In genomic region chr3:23580337-23580736, GRCh38 we compare ENCODE assay signal across 16 cellular contexts.
DNase-seq lines count a peak whose midpoint lies in the region; ATAC-seq and TF ChIP-seq lines count a peak whose summit lies in the region.
"Had no signal": no experiment of that assay in that cellular context is flagged by ENCODE, and none has a peak within 500 bp of the region (broad histone marks: within the 10 kb centered on the region; RNA-seq: fewer than 3 reads in every experiment).

No MANE protein-coding gene starts in this region.

- POLR2A ChIA-PET in IMR-90 (lab: Charles Lee; ENCODE audit: unreplicated experiment), result no interaction called here

- H3K4ac ChIP-seq in IMR-90 (ENCODE audit: low read depth, low read length), result peak overlapping the region; percentile 53; the same call in 1 of the 2 replicates

- no peaks in the 10 kb centered on the region for H4K20me1 ChIP-seq in IMR-90 (ENCODE audit: insufficient read depth, low read length)

- H3K36me3 ChIP-seq in IMR-90 (ENCODE audit: control insufficient read depth, insufficient read depth, low read length), result no peaks in the 10 kb centered on the region
- H3K36me3 ChIP-seq: sigmoid colon, uterus had no signal

- no peak for TF ChIP-seq POLR2A in IMR-90 (IDR thresholded peaks at IDR 0.05; ENCODE audit: low read depth, low read length)

- peak; percentile 26 for DNase-seq in AG10803 (ENCODE audit: low read depth)
- DNase-seq in IMR-90, result peak; percentile 87
- DNase-seq in amniotic epithelial cell (ENCODE audit: low read depth), result peak; percentile 90
- peak; percentile 95 for DNase-seq in iris pigment epithelial cell (ENCODE audit: low read depth)
- no peak for DNase-seq in GM20000 (ENCODE audit: low spot score)
- DNase-seq in NCI-H446 (lab: John Stamatoyannopoulos, UW), result no peak
- DNase-seq: activated B cell treated with CpG ODN at 0.5 μM for 24 hours, endodermal cell, GDM1, NCI-H1436, NCI-H345, Right ventricle myocardium superior, sigmoid colon, uterus had no signal

- peak overlapping the region; percentile 50; the same call in 1 of the 2 replicates for H3K14ac ChIP-seq in IMR-90 (replicated peaks; ENCODE audit: low read depth, low read length)

- no peak for TF ChIP-seq RAD21 in IMR-90 (IDR thresholded peaks at IDR 0.05; ENCODE audit: low read length)

- H4K91ac ChIP-seq in IMR-90 (ENCODE audit: insufficient read depth, low read depth, low read length), result no peak overlapping the region

- H4K8ac ChIP-seq in IMR-90 (ENCODE audit: low read depth in 2 of 2, low read length in 2 of 2), result no peak overlapping the region

- no peak overlapping the region for H2BK5ac ChIP-seq in IMR-90 (ENCODE audit: low read depth, low read length, poor library complexity, severe bottlenecking)

- H3K56ac ChIP-seq in IMR-90 (ENCODE audit: extremely low read depth, insufficient read depth, low read length), result no peak overlapping the region

- no peak overlapping the region for H4K5ac ChIP-seq in IMR-90 (ENCODE audit: low read depth, low read length)

- H3K79me1 ChIP-seq in IMR-90 (ENCODE audit: low read depth in 1 of 2, low read length in 2 of 2), result peaks cover 0 to 3% of the 10 kb centered on the region in 2 experiments; a peak in 1 of 4 replicates

- H3K9ac ChIP-seq in IMR-90 (ENCODE audit: low read depth, low read length), result no peak overlapping the region

- H2AK5ac ChIP-seq in IMR-90 (ENCODE audit: low read depth, low read length), result no peak overlapping the region

- no peaks in the 10 kb centered on the region for H3K9me1 ChIP-seq in IMR-90 (ENCODE audit: insufficient read depth, low read length)

- WGBS in IMR-90 (ENCODE audit: extremely low coverage in 2 of 2, insufficient read length in 1 of 2), 2 experiments, result 60% methylated on average over 1 of the region's 4 CpGs; no CpG with 5 or more reads in 1 of the 2 experiments

- in situ Hi-C loops in IMR-90 (cut with MboI; ENCODE audit: low sequenced_read_pairs), result no loop called here

- no peak overlapping the region for H2AFZ ChIP-seq in IMR-90 (replicated peaks; ENCODE audit: low read length, poor library complexity)

- H3K27ac ChIP-seq in IMR-90 (ENCODE audit: insufficient read depth, low read length), result no peak overlapping the region
- H3K27ac ChIP-seq: sigmoid colon, uterus had no signal

- peaks cover 2% of the 10 kb centered on the region; the same call in 1 of the 2 replicates for H3K4me1 ChIP-seq in IMR-90 (ENCODE audit: control insufficient read depth, insufficient read depth, low read length)
- H3K4me1 ChIP-seq: sigmoid colon, uterus had no signal

- H2BK20ac ChIP-seq in IMR-90 (ENCODE audit: low read depth, low read length), result no peak overlapping the region

- intact Hi-C loops in IMR-90 (cut with micrococcal nuclease), result no loop called here

- no peak overlapping the region for H3K23ac ChIP-seq in IMR-90 (ENCODE audit: low read depth, low read length)

- no peak overlapping the region for H3K4me3 ChIP-seq in AG10803 (ENCODE audit: low read length)
- H3K4me3 ChIP-seq in IMR-90 (ENCODE audit: insufficient read depth, low read depth, low read length), result no peak overlapping the region
- H3K4me3 ChIP-seq: sigmoid colon, uterus had no signal

- BruUV-seq in IMR-90 (replicated peaks; lab: Mats Ljungman, UMichigan), result no TSS peak

- H3K18ac ChIP-seq in IMR-90 (ENCODE audit: low read depth, low read length), result no peak overlapping the region

- dilution Hi-C loops in IMR-90 (cut with HindIII; ENCODE audit: low sequenced_read_pairs, unreplicated experiment), result no loop called here

- TF ChIP-seq CTCF in AG10803 (conservative IDR thresholded peaks at IDR 0.05; ENCODE audit: low read length) (no peak), IMR-90 (conservative IDR thresholded peaks at IDR 0.05; ENCODE audit: low read depth, low read length) (no peak), GM20000 (IDR thresholded peaks at IDR 0.05; ENCODE audit: extremely low read depth, missing control alignments) (no peak)

- no peaks in the 10 kb centered on the region for H3K9me3 ChIP-seq in IMR-90 (ENCODE audit: control insufficient read depth, insufficient read depth, low read length)
- H3K9me3 ChIP-seq: sigmoid colon, uterus had no signal

- H2BK120ac ChIP-seq in IMR-90 (ENCODE audit: low read depth, low read length), result no peak overlapping the region

- no peaks in the 10 kb centered on the region for H3K27me3 ChIP-seq in IMR-90 (ENCODE audit: control insufficient read depth, insufficient read depth, low read length)
- H3K27me3 ChIP-seq: sigmoid colon, uterus had no signal

- H2BK15ac ChIP-seq in IMR-90 (ENCODE audit: low read depth, low read length), result no peak overlapping the region

- H2AK9ac ChIP-seq in IMR-90 (replicated peaks; ENCODE audit: low read depth, low read length, poor library complexity), result no peak overlapping the region

- H3K4me2 ChIP-seq in IMR-90 (ENCODE audit: low read depth, low read length), result peak overlapping the region; percentile 42; the same call in 1 of the 2 replicates

- ATAC-seq in IMR-90 (ENCODE audit: low read depth) (peak; percentile 70), GM18868 (IDR thresholded peaks at IDR 0.05; ENCODE audit: unreplicated experiment) (no peak), GM21576 (IDR thresholded peaks at IDR 0.05; ENCODE audit: unreplicated experiment) (no peak)

- CTCF ChIA-PET in IMR-90 (lab: Yijun Ruan, JAX), result no interaction called here

TF ChIP-seq in IMR-90, 13 proteins besides CTCF, POLR2A, EP300 and RAD21:
- TF ChIP-seq MXI1 (IDR thresholded peaks at IDR 0.05; ENCODE audit: borderline replicate concordance, low read depth, low read length) (no peak), ELK1 (IDR thresholded peaks at IDR 0.05; ENCODE audit: borderline replicate concordance, low read depth, low read length) (no peak), CEBPB (IDR thresholded peaks at IDR 0.05; ENCODE audit: low read depth, low read length) (peak; percentile 91), FOS (IDR thresholded peaks at IDR 0.05; ENCODE audit: low read depth, low read length) (peak; percentile 65; the same call in 1 of the 2 replicates), NFE2L2 (IDR thresholded peaks at IDR 0.05; ENCODE audit: low read depth, low read length) (no peak), RFX5 (IDR thresholded peaks at IDR 0.05; ENCODE audit: low read depth, low read length) (no peak), MAZ (IDR thresholded peaks at IDR 0.05; ENCODE audit: borderline replicate concordance, low read depth, low read length) (no peak)

Comparison
In these comparisons a context has a peak if more than half of its experiments do, and no peak if none do; other contexts are left out.
1. DNase-seq: peak in AG10803 (single experiment), IMR-90 (single experiment), amniotic epithelial cell (single experiment) and iris pigment epithelial cell (single experiment); none in GM20000 (single experiment) and NCI-H446 (0 of 2).